In genomic region chr3:18556001-18556408, GRCh38 we compare ENCODE assay signal across 11 cellular contexts.
DNase-seq lines count a peak whose midpoint lies in the region; ATAC-seq and TF ChIP-seq lines count a peak whose summit lies in the region.
"Had no signal": no experiment of that assay in that cellular context is flagged by ENCODE, and none has a peak within 500 bp of the region (broad histone marks: within the 10 kb centered on the region; RNA-seq: fewer than 3 reads in every experiment).

No MANE protein-coding gene starts in this region.

- H3K27me3 ChIP-seq in CD8-positive, alpha-beta memory T cell (ENCODE audit: insufficient read depth, low read length, poor library complexity, severe bottlenecking): no peaks in the 10 kb centered on the region
- H3K27me3 ChIP-seq: tibial nerve had no signal

- H3K27ac ChIP-seq in CD8-positive, alpha-beta memory T cell (ENCODE audit: low read depth, low read length): no peak overlapping the region
- H3K27ac ChIP-seq: tibial nerve had no signal

- no peak overlapping the region for H3K4me3 Mint-ChIP-seq in activated CD8-positive, alpha-beta T cell treated with anti-CD3 and anti-CD28 coated beads for 36 hours
- H3K4me3 Mint-ChIP-seq in CD8-positive, alpha-beta memory T cell: no peak overlapping the region
- no peak overlapping the region for H3K4me3 Mint-ChIP-seq in Calu3 (ENCODE audit: low read depth, unreplicated experiment)
- H3K4me3 Mint-ChIP-seq: mesothelial cell of epicardium had no signal

- peaks cover 12% of the 10 kb centered on the region for H3K36me3 Mint-ChIP-seq in activated CD8-positive, alpha-beta T cell treated with anti-CD3 and anti-CD28 coated beads for 36 hours (ENCODE audit: low read depth)
- peaks cover 0 to 3% (median 2%) of the 10 kb centered on the region in 3 donors for H3K36me3 Mint-ChIP-seq in CD8-positive, alpha-beta memory T cell
- no peaks in the 10 kb centered on the region for H3K36me3 Mint-ChIP-seq in Calu3 (ENCODE audit: insufficient read depth, unreplicated experiment)
- H3K36me3 Mint-ChIP-seq: mesothelial cell of epicardium had no signal

- DNase-seq in activated CD8-positive, alpha-beta T cell treated with anti-CD3 and anti-CD28 coated beads for 36 hours: peak; percentile 65
- DNase-seq in stimulated activated CD4-positive, alpha-beta T cell treated with anti-CD3 and anti-CD28 coated beads, Interleukin-2, amount 100 ng/mL, for 48 hours: peak; percentile 30 to 31
- DNase-seq in CD8-positive, alpha-beta memory T cell: no peak
- DNase-seq in Calu3 (no peak), inferior parietal cortex (ENCODE audit: extremely low spot score) (no peak)
- DNase-seq: glutamatergic neuron, NCI-H1092 had no signal

- peaks cover 57% of the 10 kb centered on the region for H3K4me1 Mint-ChIP-seq in activated CD8-positive, alpha-beta T cell treated with anti-CD3 and anti-CD28 coated beads for 36 hours (ENCODE audit: low read depth)
- H3K4me1 Mint-ChIP-seq in CD8-positive, alpha-beta memory T cell: peaks cover 29 to 50% (median 42%) of the 10 kb centered on the region in 3 donors
- peaks cover 11% of the 10 kb centered on the region for H3K4me1 Mint-ChIP-seq in Calu3 (ENCODE audit: low read depth, unreplicated experiment)

- peaks cover 34% of the 10 kb centered on the region for H3K4me1 ChIP-seq in CD8-positive, alpha-beta memory T cell (ENCODE audit: insufficient read depth, low read length)

- no peaks in the 10 kb centered on the region for H3K27me3 Mint-ChIP-seq in activated CD8-positive, alpha-beta T cell treated with anti-CD3 and anti-CD28 coated beads for 36 hours
- H3K27me3 Mint-ChIP-seq in CD8-positive, alpha-beta memory T cell: no peaks in the 10 kb centered on the region
- H3K27me3 Mint-ChIP-seq in Calu3 (ENCODE audit: unreplicated experiment): no peaks in the 10 kb centered on the region

- peak overlapping the region; percentile 95 for H3K27ac Mint-ChIP-seq in activated CD8-positive, alpha-beta T cell treated with anti-CD3 and anti-CD28 coated beads for 36 hours
- peak overlapping the region in 4 of 8 donors; percentile 4 to 74 (median 48) for H3K27ac Mint-ChIP-seq in CD8-positive, alpha-beta memory T cell
- no peak overlapping the region for H3K27ac Mint-ChIP-seq in Calu3 (ENCODE audit: unreplicated experiment)
- H3K27ac Mint-ChIP-seq: mesothelial cell of epicardium had no signal

- H3K9me3 ChIP-seq in CD8-positive, alpha-beta memory T cell (ENCODE audit: low read length): no peaks in the 10 kb centered on the region
- H3K9me3 ChIP-seq: tibial nerve had no signal

- CTCF ChIA-PET in activated CD8-positive, alpha-beta T cell treated with anti-CD3 and anti-CD28 coated beads for 36 hours (lab: Charles Lee): interaction anchor here (0.6 to 1.8 kb wide), 5 partner anchors 77 to 202 kb away, joined by 4 to 10 read pairs (median 4); no protein-coding TSS in a partner anchor
- CTCF ChIA-PET in CD8-positive, alpha-beta memory T cell (lab: Charles Lee): no interaction called here
- CTCF ChIA-PET in Calu3 (lab: Charles Lee): no interaction called here

- peaks cover 3% of the 10 kb centered on the region for H3K9me3 Mint-ChIP-seq in activated CD8-positive, alpha-beta T cell treated with anti-CD3 and anti-CD28 coated beads for 36 hours
- peaks cover 0 to 2% (median 0%) of the 10 kb centered on the region in 5 donors for H3K9me3 Mint-ChIP-seq in CD8-positive, alpha-beta memory T cell
- H3K9me3 Mint-ChIP-seq in Calu3 (ENCODE audit: low read depth, unreplicated experiment): no peaks in the 10 kb centered on the region
- H3K9me3 Mint-ChIP-seq: mesothelial cell of epicardium had no signal

- intact Hi-C loops in activated CD8-positive, alpha-beta T cell treated with anti-CD3 and anti-CD28 coated beads for 36 hours (cut with micrococcal nuclease): loop anchor here (1.0 to 10.0 kb wide), 6 partner anchors 91 to 201 kb away; no protein-coding TSS in a partner anchor
- intact Hi-C loops in Calu3 (cut with micrococcal nuclease; ENCODE audit: unreplicated experiment): no loop called here

- TF ChIP-seq CTCF in activated CD8-positive, alpha-beta T cell treated with anti-CD3 and anti-CD28 coated beads for 36 hours (IDR thresholded peaks at IDR 0.05): no peak
- no peak for TF ChIP-seq CTCF in Calu3 (IDR thresholded peaks at IDR 0.05; ENCODE audit: unreplicated experiment)

- no TSS peak for BruUV-seq in Calu3 (replicated peaks; lab: Mats Ljungman, UMichigan)

- peak; percentile 18 for ATAC-seq in GM21381 (IDR thresholded peaks at IDR 0.05; ENCODE audit: unreplicated experiment)
- peak; percentile 23 for ATAC-seq in HG02973 (IDR thresholded peaks at IDR 0.05; ENCODE audit: unreplicated experiment)
- peak; percentile 70 for ATAC-seq in activated CD8-positive, alpha-beta T cell treated with anti-CD3 and anti-CD28 coated beads for 36 hours

- no peak overlapping the region for H3K4me3 ChIP-seq in CD8-positive, alpha-beta memory T cell (ENCODE audit: low read length)
- H3K4me3 ChIP-seq: tibial nerve had no signal

- POLR2A ChIA-PET in activated CD8-positive, alpha-beta T cell treated with anti-CD3 and anti-CD28 coated beads for 36 hours (lab: Charles Lee): interaction anchor here (0.6 to 2.5 kb wide), 15 partner anchors 90 to 184 kb away, joined by 3 to 20 read pairs (median 4); no protein-coding TSS in a partner anchor
- POLR2A ChIA-PET in CD8-positive, alpha-beta memory T cell (lab: Charles Lee): no interaction called here

- no peaks in the 10 kb centered on the region for H3K36me3 ChIP-seq in CD8-positive, alpha-beta memory T cell (ENCODE audit: insufficient read depth, low read length)
- H3K36me3 ChIP-seq: tibial nerve had no signal

Comparison
In these comparisons a context has a peak if more than half of its experiments do, and no peak if none do; other contexts are left out.
1. ATAC-seq: peak in every context shown above with its lines; median percentile 70 in activated CD8-positive, alpha-beta T cell treated with anti-CD3 and anti-CD28 coated beads for 36 hours; 23 in HG02973; 18 in GM21381.
2. DNase-seq: peak in activated CD8-positive, alpha-beta T cell treated with anti-CD3 and anti-CD28 coated beads for 36 hours (single experiment) and stimulated activated CD4-positive, alpha-beta T cell treated with anti-CD3 and anti-CD28 coated beads, Interleukin-2, amount 100 ng/mL, for 48 hours (2 of 2); none in CD8-positive, alpha-beta memory T cell (0 of 5), Calu3 (single experiment) and inferior parietal cortex (single experiment).